ENCODE assay signal across 21 cellular contexts in the genomic region with DNA sequence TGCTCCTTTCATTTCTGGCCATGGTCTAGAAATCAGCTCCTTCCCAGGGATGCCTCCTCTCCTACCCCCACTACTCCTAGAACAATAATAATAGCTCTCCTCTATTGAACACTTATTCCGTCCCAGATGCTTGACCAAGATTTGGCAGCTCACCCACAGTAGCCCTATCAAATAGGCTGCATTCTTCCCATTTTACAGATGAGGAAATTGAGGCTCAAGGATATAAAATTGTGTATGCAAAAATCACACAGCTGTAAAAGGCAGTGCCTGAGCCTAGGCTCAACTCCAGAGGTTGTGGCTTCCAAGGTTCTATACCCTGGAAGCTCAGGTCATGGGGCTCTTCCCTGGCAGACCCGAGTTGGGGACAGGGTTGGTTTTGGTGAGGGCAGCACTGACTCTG.
"Had no signal": no experiment of that assay in that cellular context is flagged by ENCODE, and none has a peak within 500 bp of the region (broad histone marks: within the 10 kb centered on the region; RNA-seq: fewer than 3 reads in every experiment).

No MANE protein-coding gene starts in this region.

- H3K27ac ChIP-seq: breast epithelium, esophagus muscularis mucosa, foreskin keratinocyte, right atrium auricular region, testis, VCaP had no signal

- ATAC-seq: activated naive CD8-positive, alpha-beta T cell treated with anti-CD3 and anti-CD28 coated beads, Interleukin-2, amount 50 U/mL, for 24 hours; foreskin keratinocyte had no signal

- H3K36me3 ChIP-seq: breast epithelium, esophagus muscularis mucosa, heart right ventricle, right atrium auricular region had no signal

- H3K4me1 ChIP-seq: breast epithelium, foreskin keratinocyte, testis had no signal

- DNase-seq: activated CD4-positive, alpha-beta T cell treated with anti-CD3 and anti-CD28 coated beads for 48 hours; activated CD4-positive, alpha-beta T cell treated with anti-CD3 and anti-CD28 coated beads, Interleukin-2, amount 50 U/mL, for 48 hours; activated CD8-positive, alpha-beta memory T cell treated with anti-CD3 and anti-CD28 coated beads, Interleukin-2, amount 50 U/mL, for 4 hours; activated naive CD8-positive, alpha-beta T cell treated with anti-CD3 and anti-CD28 coated beads, Interleukin-2, amount 50 U/mL, for 24 hours; activated T-cell treated with anti-CD3 and anti-CD28 coated beads, Interleukin-2, amount 50 U/mL, for 1 hour; central memory CD4-positive, alpha-beta T cell; effector CD4-positive, alpha-beta T cell; foreskin keratinocyte; heart right ventricle; kidney glomerular epithelial cell; mammary epithelial cell; naive B cell; stimulated activated CD4-positive, alpha-beta T cell treated with anti-CD3 and anti-CD28 coated beads, Interleukin-2, amount 100 ng/mL, for 48 hours; stimulated activated naive CD4-positive, alpha-beta T cell treated with Interleukin-2 at 50 U/mL for 16 hours; SW 1271; T-helper 9 cell; testis had no signal

- H3K9me3 ChIP-seq: breast epithelium, esophagus muscularis mucosa, heart right ventricle, right atrium auricular region, testis had no signal

- H3K27me3 ChIP-seq: breast epithelium, esophagus muscularis mucosa, right atrium auricular region, testis had no signal

- H3K4me3 ChIP-seq: breast epithelium, esophagus muscularis mucosa, heart right ventricle, right atrium auricular region, testis had no signal
